Comparison of ENCODE assay signal across 15 cellular contexts in genomic region chr2:30914456-30914855, GRCh38.
A peak's percentile ranks its signal among the peaks of the same experiment; 100 is the strongest.
DNase-seq lines count a peak whose midpoint lies in the region; ATAC-seq and TF ChIP-seq lines count a peak whose summit lies in the region.
"Had no signal": no experiment of that assay in that cellular context is flagged by ENCODE, and none has a peak within 500 bp of the region (broad histone marks: within the 10 kb centered on the region; RNA-seq: fewer than 3 reads in every experiment).

No MANE protein-coding gene starts in this region.

- H3K56ac ChIP-seq in mesendoderm (ENCODE audit: low read length) = no peak overlapping the region

- DNase-seq in Right ventricle myocardium inferior (ENCODE audit: missing footprints) = no peak
- no peak for DNase-seq in heart left ventricle
- DNase-seq in mammary epithelial cell = peak; percentile 2
- DNase-seq in glutamatergic neuron = no peak
- DNase-seq in NCI-H774 (lab: John Stamatoyannopoulos, UW) = no peak
- DNase-seq in mesendoderm = no peak
- DNase-seq in epidermal melanocyte (ENCODE audit: insufficient read length, low spot score) = no peak
- DNase-seq: ACHN; Calu3; CD4-positive, alpha-beta T cell; DMS 273 treated with DMSO at 0.1 percent for 48 hours; GOT3; H9 had no signal

- TF ChIP-seq CTCF in heart left ventricle (IDR thresholded peaks at IDR 0.05) = no peak
- no peak for TF ChIP-seq CTCF in mammary epithelial cell (conservative IDR thresholded peaks at IDR 0.05 in 1 of 2, IDR thresholded peaks at IDR 0.05 in 1 of 2; ENCODE audit: extremely low read depth in 1 of 2, insufficient read depth in 1 of 2, low read depth in 1 of 2, low read length in 2 of 2)
- TF ChIP-seq CTCF in glutamatergic neuron (IDR thresholded peaks at IDR 0.05; ENCODE audit: partially characterized antibody, unreplicated experiment) = no peak

- CTCF ChIA-PET in mammary epithelial cell (lab: Charles Lee; ENCODE audit: low non-redundant PET) = no interaction called here

- H3K27ac ChIP-seq in heart left ventricle = no peak overlapping the region
- H3K27ac ChIP-seq in mammary epithelial cell (ENCODE audit: insufficient read depth, low read depth, low read length) = no peak overlapping the region
- no peak overlapping the region for H3K27ac ChIP-seq in mesendoderm (ENCODE audit: low read depth, low read length)
- H3K27ac ChIP-seq: BLaER1 treated with 17β-estradiol and CSF1 and Interleukin-3, amounts not matched to agents 10 nM and 100 nM had no signal

- dilution Hi-C loops in mammary epithelial cell (cut with HindIII; ENCODE audit: low sequenced_read_pairs) = no loop called here

- no TSS peak for BruUV-seq in mammary epithelial cell (replicated peaks; lab: Mats Ljungman, UMichigan)

- H3K23ac ChIP-seq in mesendoderm (ENCODE audit: low read length) = no peak overlapping the region

- H3K36me3 Mint-ChIP-seq in glutamatergic neuron (ENCODE audit: unreplicated experiment) = peaks cover 6% of the 10 kb centered on the region

- no peak overlapping the region for H3K4ac ChIP-seq in mesendoderm (ENCODE audit: low read depth, low read length)

- no peak overlapping the region for H4K5ac ChIP-seq in mesendoderm (ENCODE audit: low read length)

- H4K20me1 ChIP-seq in mammary epithelial cell (ENCODE audit: insufficient read depth, low read length) = no peaks in the 10 kb centered on the region
- H4K20me1 ChIP-seq: BLaER1 treated with 17β-estradiol and CSF1 and Interleukin-3, amounts not matched to agents 10 nM and 100 nM had no signal

- intact Hi-C loops in Right ventricle myocardium inferior (cut with DNase I) (no loop called here), heart left ventricle (cut with DNase I) (no loop called here), mammary epithelial cell (cut with micrococcal nuclease) (no loop called here)

- peak; percentile 20 for ATAC-seq in Right ventricle myocardium inferior
- no peak for ATAC-seq in heart left ventricle
- ATAC-seq: GM12878 had no signal

- no peak overlapping the region for H3K4me3 Mint-ChIP-seq in glutamatergic neuron (ENCODE audit: unreplicated experiment)
- H3K4me3 Mint-ChIP-seq: CD4-positive, alpha-beta T cell; H9 had no signal

- H3K27me3 ChIP-seq in heart left ventricle (no peaks in the 10 kb centered on the region), mammary epithelial cell (ENCODE audit: insufficient read depth, low read length) (no peaks in the 10 kb centered on the region), mesendoderm (ENCODE audit: insufficient read depth, low read length, poor library complexity) (no peaks in the 10 kb centered on the region)

- H2AFZ ChIP-seq in mammary epithelial cell (ENCODE audit: low read depth, low read length) = no peak overlapping the region

- no peaks in the 10 kb centered on the region for H3K9me3 Mint-ChIP-seq in glutamatergic neuron (ENCODE audit: unreplicated experiment)
- H3K9me3 Mint-ChIP-seq: CD4-positive, alpha-beta T cell had no signal

- H2BK15ac ChIP-seq in mesendoderm (replicated peaks; ENCODE audit: low read depth) = no peak overlapping the region

- H3K4me3 ChIP-seq in heart left ventricle (no peak overlapping the region), mammary epithelial cell (replicated peaks in 1 of 3; ENCODE audit: insufficient read depth in 1 of 3, low read depth in 2 of 3, low read length in 3 of 3) (no peak overlapping the region), mesendoderm (ENCODE audit: low read length) (no peak overlapping the region)
- H3K4me3 ChIP-seq: BLaER1 treated with 17β-estradiol and CSF1 and Interleukin-3, amounts not matched to agents 10 nM and 100 nM; GM12878 had no signal

- 90 to 94% (median 94%) methylated on average over 5 of the region's 5 CpGs for WGBS in heart left ventricle, 4 donors
- WGBS in mammary epithelial cell (ENCODE audit: low coverage, missing lambda C conversion rate) = 93% methylated on average over 4 of the region's 5 CpGs
- no CpG with 5 or more reads among the region's 5 CpGs for WGBS in mesendoderm (ENCODE audit: extremely low coverage, insufficient coverage, low lambda C conversion rate)

- no peak for TF ChIP-seq POLR2A in heart left ventricle (IDR thresholded peaks at IDR 0.05)

- no peaks in the 10 kb centered on the region for H3K4me1 ChIP-seq in heart left ventricle
- no peaks in the 10 kb centered on the region for H3K4me1 ChIP-seq in mammary epithelial cell (ENCODE audit: insufficient read depth, low read length)
- H3K4me1 ChIP-seq in mesendoderm (ENCODE audit: control insufficient read depth, low read depth, low read length) = no peaks in the 10 kb centered on the region

- peak overlapping the region; percentile 57 for H3K27ac Mint-ChIP-seq in glutamatergic neuron (ENCODE audit: unreplicated experiment)
- H3K27ac Mint-ChIP-seq: CD4-positive, alpha-beta T cell had no signal

- H3K79me2 ChIP-seq in mammary epithelial cell (ENCODE audit: insufficient read depth, low read length) = no peaks in the 10 kb centered on the region
- no peaks in the 10 kb centered on the region for H3K79me2 ChIP-seq in mesendoderm (ENCODE audit: control insufficient read depth, insufficient read depth, low read length)

- no peak overlapping the region for H2BK120ac ChIP-seq in mesendoderm (ENCODE audit: low read depth, low read length)

- H3K9ac ChIP-seq in mammary epithelial cell (ENCODE audit: insufficient read depth, low read length) (no peak overlapping the region), mesendoderm (ENCODE audit: low read length) (no peak overlapping the region)
- H3K9ac ChIP-seq: BLaER1 treated with 17β-estradiol and CSF1 and Interleukin-3, amounts not matched to agents 10 nM and 100 nM had no signal

- H3K36me3 ChIP-seq in heart left ventricle = no peaks in the 10 kb centered on the region
- no peaks in the 10 kb centered on the region for H3K36me3 ChIP-seq in mammary epithelial cell (ENCODE audit: insufficient read depth, low read length)
- H3K36me3 ChIP-seq in mesendoderm (ENCODE audit: control insufficient read depth, insufficient read depth, low read length) = no peaks in the 10 kb centered on the region

- no peaks in the 10 kb centered on the region for H3K79me1 ChIP-seq in mesendoderm (ENCODE audit: low read length)

- H2AK5ac ChIP-seq in mesendoderm (ENCODE audit: low read length) = no peak overlapping the region

- peaks cover 12% of the 10 kb centered on the region for H3K4me1 Mint-ChIP-seq in glutamatergic neuron (ENCODE audit: low read depth, unreplicated experiment)

- H2BK5ac ChIP-seq in mesendoderm (ENCODE audit: low read length) = no peak overlapping the region

- no peak overlapping the region for H3K18ac ChIP-seq in mesendoderm (ENCODE audit: low read length)

- no peak overlapping the region for H3K4me2 ChIP-seq in mammary epithelial cell (ENCODE audit: insufficient read depth, low read depth, low read length)
- H3K4me2 ChIP-seq in mesendoderm (ENCODE audit: low read length) = no peak overlapping the region
- H3K4me2 ChIP-seq: BLaER1 treated with 17β-estradiol and CSF1 and Interleukin-3, amounts not matched to agents 10 nM and 100 nM had no signal

- peaks cover 4% of the 10 kb centered on the region for H3K27me3 Mint-ChIP-seq in glutamatergic neuron (ENCODE audit: unreplicated experiment)

- in situ Hi-C loops in mammary epithelial cell (cut with MboI; ENCODE audit: low sequenced_read_pairs in 2 of 2) = no loop called here

- no peak overlapping the region for H4K8ac ChIP-seq in mesendoderm (ENCODE audit: low read depth, low read length)

- H3K9me3 ChIP-seq in heart left ventricle (no peaks in the 10 kb centered on the region), mammary epithelial cell (replicated peaks; ENCODE audit: insufficient read depth, low read length) (no peaks in the 10 kb centered on the region)
